In genomic region chr5:154367101-154367500, GRCh38 we compare ENCODE assay signal across 10 cellular contexts.
DNase-seq lines count a peak whose midpoint lies in the region; ATAC-seq and TF ChIP-seq lines count a peak whose summit lies in the region.
"Had no signal": no experiment of that assay in that cellular context is flagged by ENCODE, and none has a peak within 500 bp of the region (broad histone marks: within the 10 kb centered on the region; RNA-seq: fewer than 3 reads in every experiment).

No MANE protein-coding gene starts in this region.

- in situ Hi-C loops in GM23248 (cut with MboI) = no loop called here

- H3K36me3 Mint-ChIP-seq in natural killer cell treated with Interleukin-12 subunit alpha and Interleukin-12 subunit beta and Interleukin-15 and Interleukin-18, amount 100 ng/mL, for 72 hours = peaks cover 11% of the 10 kb centered on the region

- H3K27ac Mint-ChIP-seq in natural killer cell treated with Interleukin-12 subunit alpha and Interleukin-12 subunit beta and Interleukin-15 and Interleukin-18, amount 100 ng/mL, for 72 hours = no peak overlapping the region

- H3K9ac ChIP-seq in GM23248 = peak overlapping the region; percentile 42

- H4K20me1 ChIP-seq in GM23248 (ENCODE audit: insufficient read depth) = no peaks in the 10 kb centered on the region

- H3F3A ChIP-seq in GM23248 (ENCODE audit: insufficient read depth) = peaks cover 70% of the 10 kb centered on the region

- no peak overlapping the region for H3K4me3 ChIP-seq in GM23248
- H3K4me3 ChIP-seq in dorsolateral prefrontal cortex = no peak overlapping the region

- CTCF ChIA-PET in GM10248 (lab: Yijun Ruan, JAX) = interaction anchor here (0.9 kb wide), 1 partner anchor 16 kb away, joined by 3 read pairs; no protein-coding TSS in a partner anchor

- no peaks in the 10 kb centered on the region for H3K9me3 ChIP-seq in GM23248 (ENCODE audit: low read depth)

- POLR2A ChIA-PET in GM10248 (lab: Yijun Ruan, JAX) = no interaction called here

- no peak overlapping the region for H3K4me3 Mint-ChIP-seq in natural killer cell treated with Interleukin-12 subunit alpha and Interleukin-12 subunit beta and Interleukin-15 and Interleukin-18, amount 100 ng/mL, for 72 hours

- H3K79me2 ChIP-seq in GM23248 (ENCODE audit: insufficient read depth) = peaks cover 16% of the 10 kb centered on the region

- H3K4me2 ChIP-seq in GM23248 (ENCODE audit: unreplicated experiment) = peak overlapping the region; percentile 65

- no peaks in the 10 kb centered on the region for H3K27me3 Mint-ChIP-seq in natural killer cell treated with Interleukin-12 subunit alpha and Interleukin-12 subunit beta and Interleukin-15 and Interleukin-18, amount 100 ng/mL, for 72 hours

- no peak for ATAC-seq in natural killer cell treated with Interleukin-12 subunit alpha and Interleukin-12 subunit beta and Interleukin-15 and Interleukin-18, amount 100 ng/mL, for 72 hours
- ATAC-seq in left lobe of liver = no peak

- H3K4me1 ChIP-seq in GM23248 (ENCODE audit: insufficient read depth) = peaks cover 75% of the 10 kb centered on the region

- H3K36me3 ChIP-seq in GM23248 (ENCODE audit: low read depth) = no peaks in the 10 kb centered on the region

- peak overlapping the region; percentile 86 for H3K27ac ChIP-seq in GM23248
- H3K27ac ChIP-seq in dorsolateral prefrontal cortex = peak overlapping the region in 7 of 59 donors; percentile 9 to 77 (median 61)

- no peaks in the 10 kb centered on the region for H3K9me2 ChIP-seq in GM23248 (ENCODE audit: insufficient read depth)

- no peak overlapping the region for H2AFZ ChIP-seq in GM23248

- DNase-seq in GM10248 (ENCODE audit: extremely low spot score) = peak; percentile 55
- DNase-seq in GM23248 = peak; percentile 63
- peak; percentile 65 for DNase-seq in LHCN-M2 (ENCODE audit: low read depth)
- DNase-seq in iris pigment epithelial cell (ENCODE audit: low read depth) = peak; percentile 85
- DNase-seq in natural killer cell treated with Interleukin-12 subunit alpha and Interleukin-12 subunit beta and Interleukin-15 and Interleukin-18, amount 100 ng/mL, for 72 hours (ENCODE audit: low spot score) = no peak
- no peak for DNase-seq in stimulated activated CD4-positive, alpha-beta T cell treated with anti-CD3 and anti-CD28 coated beads, Interleukin-4, amount 100 ng/mL, for 1 hour
- DNase-seq in left lobe of liver (ENCODE audit: low spot score) = no peak
- no peak for DNase-seq in dorsolateral prefrontal cortex
- DNase-seq: Calu3, NCI-H1417 had no signal

- 89 to 94% methylated on average over 1 of the region's 1 CpG for WGBS in GM23248 (ENCODE audit: low coverage in 1 of 2, low lambda C conversion rate in 2 of 2, missing lambda C conversion rate in 2 of 2), 2 experiments

- no peaks in the 10 kb centered on the region for H3K9me3 Mint-ChIP-seq in natural killer cell treated with Interleukin-12 subunit alpha and Interleukin-12 subunit beta and Interleukin-15 and Interleukin-18, amount 100 ng/mL, for 72 hours

- peaks cover 16 to 21% of the 10 kb centered on the region in 2 donors for H3K4me1 Mint-ChIP-seq in natural killer cell treated with Interleukin-12 subunit alpha and Interleukin-12 subunit beta and Interleukin-15 and Interleukin-18, amount 100 ng/mL, for 72 hours (ENCODE audit: low read depth in 2 of 2)

- H3K27me3 ChIP-seq in GM23248 (replicated peaks; ENCODE audit: insufficient read depth) (no peaks in the 10 kb centered on the region), dorsolateral prefrontal cortex (no peaks in the 10 kb centered on the region)

- no peak for TF ChIP-seq CTCF in GM10248 (IDR thresholded peaks at IDR 0.05; ENCODE audit: control extremely low read depth, extremely low read depth, low read depth, missing control alignments)
- no peak for TF ChIP-seq CTCF in dorsolateral prefrontal cortex (IDR thresholded peaks at IDR 0.05 in 54 of 56, conservative IDR thresholded peaks at IDR 0.05 in 2 of 56; ENCODE audit: low read depth in 1 of 56, partially characterized antibody in 56 of 56)

- intact Hi-C loops in dorsolateral prefrontal cortex (cut with DNase I) = no loop called here

Comparison
In these comparisons a context has a peak if more than half of its experiments do, and no peak if none do; other contexts are left out.
1. DNase-seq: peak in GM10248 (single experiment), GM23248 (single experiment), LHCN-M2 (single experiment) and iris pigment epithelial cell (single experiment); none in natural killer cell treated with Interleukin-12 subunit alpha and Interleukin-12 subunit beta and Interleukin-15 and Interleukin-18, amount 100 ng/mL, for 72 hours (single experiment), stimulated activated CD4-positive, alpha-beta T cell treated with anti-CD3 and anti-CD28 coated beads, Interleukin-4, amount 100 ng/mL, for 1 hour (single experiment), left lobe of liver (single experiment) and dorsolateral prefrontal cortex (0 of 10).